26 cellular contexts compared by ENCODE assay signal in the genomic region with DNA sequence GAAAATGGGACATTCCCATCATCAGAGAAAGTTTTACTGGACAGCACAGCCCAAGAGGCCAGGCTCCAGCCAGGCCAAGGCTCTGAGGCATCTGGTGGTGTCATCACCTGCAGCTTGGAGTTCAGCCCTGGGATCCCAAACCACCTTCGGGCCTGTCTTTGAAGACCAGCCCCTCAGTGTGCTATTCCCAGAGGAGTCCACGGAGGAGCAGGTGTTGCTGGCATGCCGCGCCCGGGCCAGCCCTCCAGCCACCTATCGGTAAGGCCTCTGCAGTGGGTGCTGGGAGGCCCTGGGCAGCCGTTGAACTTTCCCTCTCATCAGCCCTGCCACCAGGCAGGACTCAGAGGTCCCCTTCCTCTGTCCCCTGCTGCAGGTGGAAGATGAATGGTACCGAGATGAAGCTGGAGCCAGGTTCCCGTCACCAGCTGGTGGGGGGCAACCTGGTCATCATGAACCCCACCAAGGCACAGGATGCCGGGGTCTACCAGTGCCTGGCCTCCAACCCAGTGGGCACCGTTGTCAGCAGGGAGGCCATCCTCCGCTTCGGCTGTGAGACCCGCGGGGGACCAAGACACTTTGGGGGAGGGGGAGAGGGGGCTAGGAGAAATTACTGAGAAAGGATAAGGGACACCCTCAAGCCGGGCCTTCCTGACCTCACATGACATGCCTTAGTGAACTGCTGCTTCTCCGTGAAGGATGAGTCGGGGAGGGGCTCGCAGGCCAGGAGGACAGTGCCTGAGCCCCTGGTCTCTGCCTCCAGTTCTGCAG. TPM values are rescaled to one million over a fixed set of nuclear protein-coding genes. Genes with fewer than 3 reads are reported as not detected.
"Had no signal": no experiment of that assay in that cellular context is flagged by ENCODE, and none has a peak within 500 bp of the region (broad histone marks: within the 10 kb centered on the region; RNA-seq: fewer than 3 reads in every experiment).

No MANE protein-coding gene starts in this region.

- H3K9ac ChIP-seq: KMS-11 had no signal

- H3K9me3 ChIP-seq: SJSA1 had no signal

- H3K27ac Mint-ChIP-seq: IgD-negative memory B cell had no signal

- H3K27ac ChIP-seq: KMS-11, SJSA1, SK-N-MC had no signal

- H3K4me3 ChIP-seq: K562, SJSA1, SK-N-MC had no signal

- H3K4me1 ChIP-seq: SJSA1 had no signal

- DNase-seq: Kasumi-1, MV-4-11, NCI-H1048, NCI-H1105, NCI-H1417, NCI-H1436 treated with DMSO at 0.1 percent for 48 hours, NCI-H1694 treated with DMSO at 0.1 percent for 48 hours, NCI-H1930, NCI-H2081, NCI-H2171, NCI-H226, NCI-H446, NCI-H510A, NCI-H524 treated with DMSO at 0.1 percent for 48 hours, NCI-H69, NCI-H774, Right ventricle myocardium superior, RPMI8226, SIG-M5 had no signal

- H3K4me2 ChIP-seq: KMS-11 had no signal

- H3K4me3 Mint-ChIP-seq: IgD-negative memory B cell had no signal

- ATAC-seq: K562 had no signal

- H3K36me3 ChIP-seq: SJSA1 had no signal

- H3K9me3 Mint-ChIP-seq: IgD-negative memory B cell had no signal

RNA-seq across cellular contexts. Expression of a gene that starts 15.0 kb away (rescaled TPM):
- total RNA-seq: HT1080, K562, M059J, SJSA1 had no signal
- polyA plus RNA-seq: IgD-negative memory B cell, K562 had no signal
